Comparison of ENCODE assay signal across 11 cellular contexts in the genomic region with DNA sequence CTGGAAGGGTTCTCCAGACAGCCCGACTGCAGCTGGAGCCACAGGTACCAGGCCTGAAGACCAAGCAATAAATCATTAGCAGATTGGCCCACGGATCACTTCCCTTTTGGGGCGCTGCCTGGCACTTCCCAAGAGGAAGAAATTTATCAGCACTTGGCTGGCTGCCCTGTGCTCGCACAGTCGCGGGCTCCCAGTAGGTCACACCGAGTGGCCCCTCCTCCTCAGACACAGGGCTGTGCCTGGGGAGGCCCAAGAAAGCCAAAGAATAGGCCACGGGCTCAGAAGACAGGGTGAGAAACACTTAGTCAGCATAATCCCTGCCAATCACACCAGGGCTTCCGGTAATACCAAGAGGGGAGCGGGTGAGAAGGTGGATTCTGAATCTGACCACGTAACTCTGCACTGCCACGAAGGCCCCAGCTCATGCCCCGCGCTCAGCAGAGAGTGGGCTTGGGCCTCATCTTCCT.
DNase-seq lines count a peak whose midpoint lies in the region; ATAC-seq and TF ChIP-seq lines count a peak whose summit lies in the region.
"Had no signal": no experiment of that assay in that cellular context is flagged by ENCODE, and none has a peak within 500 bp of the region (broad histone marks: within the 10 kb centered on the region; RNA-seq: fewer than 3 reads in every experiment).

No MANE protein-coding gene starts in this region.

- H3F3A ChIP-seq in smooth muscle cell (ENCODE audit: low read depth): peaks cover 17% of the 10 kb centered on the region

- no peaks in the 10 kb centered on the region for H3K36me3 ChIP-seq in left ventricle myocardium inferior
- no peaks in the 10 kb centered on the region for H3K36me3 ChIP-seq in smooth muscle cell (ENCODE audit: low read depth)
- H3K36me3 ChIP-seq: thyroid gland had no signal

- H3K27ac ChIP-seq in left ventricle myocardium inferior (replicated peaks) (no peak overlapping the region), smooth muscle cell (ENCODE audit: low read depth) (no peak overlapping the region)
- H3K27ac ChIP-seq: psoas muscle, thyroid gland had no signal

- 42% methylated on average over 14 of the region's 14 CpGs for WGBS in smooth muscle cell (ENCODE audit: low lambda C conversion rate)

- no peaks in the 10 kb centered on the region for H3K79me2 ChIP-seq in smooth muscle cell (ENCODE audit: low read depth)

- DNase-seq in RPMI8226: peak; percentile 93
- peak; percentile 25 for DNase-seq in left ventricle myocardium inferior
- DNase-seq in smooth muscle cell (lab: John Stamatoyannopoulos, UW; ENCODE audit: unreplicated experiment): no peak
- no peak for DNase-seq in DMS79 treated with DMSO at 0.1 percent for 48 hours (lab: John Stamatoyannopoulos, UW)
- no peak for DNase-seq in NCI-H526 (lab: John Stamatoyannopoulos, UW)
- DNase-seq: erythroblast had no signal

- no peak for TF ChIP-seq CTCF in left ventricle myocardium inferior (IDR thresholded peaks at IDR 0.05; ENCODE audit: borderline replicate concordance)
- no peak for TF ChIP-seq CTCF in smooth muscle cell (IDR thresholded peaks at IDR 0.05; ENCODE audit: borderline replicate concordance, insufficient read depth, poor library complexity, severe bottlenecking)

- peak overlapping the region; percentile 25 for H3K4me2 ChIP-seq in smooth muscle cell

- intact Hi-C loops in left ventricle myocardium inferior (cut with micrococcal nuclease): no loop called here

- H4K20me1 ChIP-seq in smooth muscle cell (ENCODE audit: low read depth): no peaks in the 10 kb centered on the region

- no peak overlapping the region for H3K9ac ChIP-seq in smooth muscle cell (ENCODE audit: low read depth)

- H3K27me3 ChIP-seq in left ventricle myocardium inferior (ENCODE audit: low read depth) (peaks cover 79% of the 10 kb centered on the region), smooth muscle cell (ENCODE audit: low read depth) (no peaks in the 10 kb centered on the region)
- H3K27me3 ChIP-seq: thyroid gland had no signal

- H3K4me1 ChIP-seq in left ventricle myocardium inferior (no peaks in the 10 kb centered on the region), smooth muscle cell (ENCODE audit: low read depth) (peaks cover 10% of the 10 kb centered on the region)
- H3K4me1 ChIP-seq: psoas muscle, thyroid gland had no signal

- ATAC-seq in HG02678 (IDR thresholded peaks at IDR 0.05; ENCODE audit: unreplicated experiment): peak; percentile 43
- no peak for ATAC-seq in HG03139 (IDR thresholded peaks at IDR 0.05; ENCODE audit: unreplicated experiment)
- no peak for ATAC-seq in HG03159 (IDR thresholded peaks at IDR 0.05; ENCODE audit: unreplicated experiment)

- no peak overlapping the region for H2AFZ ChIP-seq in smooth muscle cell (ENCODE audit: low read depth)

- H3K9me3 ChIP-seq in left ventricle myocardium inferior (replicated peaks): peaks cover 10% of the 10 kb centered on the region
- H3K9me3 ChIP-seq in smooth muscle cell (replicated peaks; ENCODE audit: low read depth): no peaks in the 10 kb centered on the region
- H3K9me3 ChIP-seq: psoas muscle, thyroid gland had no signal

- no peak overlapping the region for H3K4me3 ChIP-seq in left ventricle myocardium inferior
- H3K4me3 ChIP-seq in smooth muscle cell: no peak overlapping the region
- H3K4me3 ChIP-seq: psoas muscle, thyroid gland had no signal

Comparison
In these comparisons a context has a peak if more than half of its experiments do, and no peak if none do; other contexts are left out.
1. DNase-seq: peak in RPMI8226 (single experiment) and left ventricle myocardium inferior (single experiment); none in smooth muscle cell (single experiment), DMS79 treated with DMSO at 0.1 percent for 48 hours (single experiment) and NCI-H526 (0 of 2).